ENCODE assay signal across 8 cellular contexts in the genomic region with DNA sequence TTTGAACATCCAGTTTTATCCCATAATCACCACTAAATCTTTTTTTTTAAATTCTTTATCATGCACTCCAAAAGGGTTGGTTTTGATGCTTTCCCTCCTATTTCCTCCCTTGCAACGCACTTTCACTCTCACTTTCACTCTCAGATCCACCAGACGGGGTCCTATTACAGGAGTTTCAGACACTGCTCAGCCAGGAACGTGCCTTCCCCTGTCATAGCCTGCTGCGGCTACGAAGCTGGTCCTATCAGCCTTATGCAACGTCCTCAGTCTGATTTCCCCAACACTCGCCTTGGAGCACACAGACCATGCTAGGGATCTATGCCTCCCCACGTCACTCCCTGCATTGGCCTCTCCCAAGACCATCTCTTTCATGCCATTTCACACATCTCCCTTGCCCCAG.
A peak's percentile ranks its signal among the peaks of the same experiment; 100 is the strongest.
DNase-seq lines count a peak whose midpoint lies in the region; ATAC-seq and TF ChIP-seq lines count a peak whose summit lies in the region.

No MANE protein-coding gene starts in this region.

- peaks cover 7% of the 10 kb centered on the region for H3K36me3 Mint-ChIP-seq in central memory CD8-positive, alpha-beta T cell (ENCODE audit: insufficient read depth)

- H3K4me3 ChIP-seq in OCI-LY3 (ENCODE audit: low read length) = peak overlapping the region; percentile 75
- peak overlapping the region; percentile 28 for H3K4me3 ChIP-seq in mucosa of stomach (ENCODE audit: low read length)

- H3K4me1 ChIP-seq in OCI-LY3 (ENCODE audit: low read length) (peaks cover 26% of the 10 kb centered on the region), mucosa of stomach (ENCODE audit: control insufficient read depth, insufficient read depth, low read length) (no peaks in the 10 kb centered on the region)

- H3K9me3 Mint-ChIP-seq in central memory CD8-positive, alpha-beta T cell = peaks cover 13% of the 10 kb centered on the region

- peak overlapping the region; percentile 92 for H2AFZ ChIP-seq in OCI-LY3 (ENCODE audit: low read depth, low read length)

- TF ChIP-seq CTCF in OCI-LY3 (IDR thresholded peaks at IDR 0.05; ENCODE audit: low read depth, low read length) = no peak

- peak overlapping the region; percentile 85 for H3K4me3 Mint-ChIP-seq in central memory CD8-positive, alpha-beta T cell

- peak; percentile 9 for DNase-seq in DMS79 (lab: John Stamatoyannopoulos, UW)
- DNase-seq in DMS79 treated with DMSO at 0.1 percent for 48 hours (lab: John Stamatoyannopoulos, UW) = no peak
- no peak for DNase-seq in central memory CD8-positive, alpha-beta T cell (ENCODE audit: low spot score in 2 of 2)
- DNase-seq in middle frontal gyrus (ENCODE audit: extremely low spot score, low spot score) = no peak
- DNase-seq in GM19238 (ENCODE audit: insufficient read length, low spot score) = no peak

- H3K36me3 ChIP-seq in OCI-LY3 (replicated peaks; ENCODE audit: low read depth, low read length) = peaks cover 26% of the 10 kb centered on the region
- H3K36me3 ChIP-seq in mucosa of stomach (ENCODE audit: control insufficient read depth, insufficient read depth, low read length) = no peaks in the 10 kb centered on the region

- peaks cover 23% of the 10 kb centered on the region; the same call in 1 of the 2 replicates for H3K9me3 ChIP-seq in OCI-LY3 (ENCODE audit: insufficient read depth, low read length)
- H3K9me3 ChIP-seq in mucosa of stomach (ENCODE audit: control insufficient read depth, low read length) = no peaks in the 10 kb centered on the region

- peak; percentile 83 for ATAC-seq in HG02852 (IDR thresholded peaks at IDR 0.05; ENCODE audit: unreplicated experiment)
- peak; percentile 72 for ATAC-seq in central memory CD8-positive, alpha-beta T cell (replicated peaks; ENCODE audit: extremely low read depth, poor library complexity, severe bottlenecking)

- no peaks in the 10 kb centered on the region for H3K79me2 ChIP-seq in OCI-LY3 (ENCODE audit: low read length)

- H3K27ac Mint-ChIP-seq in central memory CD8-positive, alpha-beta T cell (ENCODE audit: low read depth) = peak overlapping the region; percentile 89

- H3K27me3 ChIP-seq in OCI-LY3 (ENCODE audit: low read depth, low read length) = no peaks in the 10 kb centered on the region
- no peaks in the 10 kb centered on the region for H3K27me3 ChIP-seq in mucosa of stomach (ENCODE audit: control insufficient read depth, insufficient read depth, low read length)

- peak overlapping the region; percentile 85 for H3K27ac ChIP-seq in OCI-LY3 (ENCODE audit: low read length)

- H3K27me3 Mint-ChIP-seq in central memory CD8-positive, alpha-beta T cell = peaks cover 20% of the 10 kb centered on the region

- H3K9ac ChIP-seq in OCI-LY3 (ENCODE audit: low read length) (peak overlapping the region; percentile 69), mucosa of stomach (ENCODE audit: low read length) (peak overlapping the region; percentile 59)

- peak overlapping the region; percentile 88 for H3K4me2 ChIP-seq in OCI-LY3 (ENCODE audit: low read length)

- peaks cover 22% of the 10 kb centered on the region for H3K4me1 Mint-ChIP-seq in central memory CD8-positive, alpha-beta T cell

- no peaks in the 10 kb centered on the region for H4K20me1 ChIP-seq in OCI-LY3 (ENCODE audit: insufficient read depth, low read length)
